In the genomic region with DNA sequence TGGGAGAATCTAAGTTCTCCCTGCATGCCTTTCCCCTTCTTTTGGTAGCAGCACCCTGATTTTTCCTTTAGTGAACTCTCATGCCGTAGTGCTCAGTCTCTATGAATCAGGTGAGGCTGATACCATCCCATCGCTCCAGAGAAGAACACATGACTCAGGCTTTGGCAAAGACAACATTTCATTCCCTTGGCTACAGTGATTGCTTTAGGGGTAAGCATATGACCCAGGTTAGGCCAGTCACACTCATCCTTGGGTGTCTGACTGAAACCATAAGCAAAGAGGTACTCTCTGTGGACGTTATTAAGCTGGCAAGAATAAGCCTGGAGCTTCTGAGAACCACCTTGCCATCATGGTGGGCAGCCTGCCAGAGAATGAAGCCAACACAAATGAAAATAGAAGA, we compare ENCODE assay signal across 16 cellular contexts.
DNase-seq lines count a peak whose midpoint lies in the region; ATAC-seq, FAIRE-seq and TF ChIP-seq lines count a peak whose summit lies in the region.
"Had no signal": no experiment of that assay in that cellular context is flagged by ENCODE, and none has a peak within 500 bp of the region (broad histone marks: within the 10 kb centered on the region; RNA-seq: fewer than 3 reads in every experiment).

No MANE protein-coding gene starts in this region.

- peak overlapping the region; percentile 24 for H3K27ac ChIP-seq in right cardiac atrium (ENCODE audit: low read length)
- H3K27ac ChIP-seq in vagina, result peak overlapping the region; percentile 42
- H3K27ac ChIP-seq: lower lobe of right lung, neutrophil had no signal

- peak; percentile 46 for ATAC-seq in Right ventricle myocardium inferior
- peak in 1 of 2 donors; percentile 75 for ATAC-seq in right cardiac atrium
- no peak for ATAC-seq in GM19452 (IDR thresholded peaks at IDR 0.05; ENCODE audit: unreplicated experiment)
- ATAC-seq: activated CD4-positive, CD25-positive, alpha-beta regulatory T cell treated with anti-CD3 and anti-CD28 coated beads, Interleukin-2, amount 50 U/mL, for 24 hours; activated naive CD4-positive, alpha-beta T cell treated with anti-CD3 and anti-CD28 coated beads, Interleukin-2, amount 50 U/mL, for 72 hours; T-cell had no signal

- peaks cover 6% of the 10 kb centered on the region for H3K4me1 ChIP-seq in right cardiac atrium (ENCODE audit: control insufficient read depth, insufficient read depth, low read length)
- H3K4me1 ChIP-seq in vagina, result peaks cover 18% of the 10 kb centered on the region
- H3K4me1 ChIP-seq: lower lobe of right lung had no signal

- H3K9me3 ChIP-seq in right cardiac atrium (ENCODE audit: control insufficient read depth, low read length) (no peaks in the 10 kb centered on the region), vagina (no peaks in the 10 kb centered on the region)
- H3K9me3 ChIP-seq: lower lobe of right lung, neutrophil had no signal

- H3K27me3 ChIP-seq in bronchial epithelial cell (ENCODE audit: control insufficient read depth, insufficient read depth, low read length) (no peaks in the 10 kb centered on the region), right cardiac atrium (ENCODE audit: control insufficient read depth, insufficient read depth) (no peaks in the 10 kb centered on the region), vagina (no peaks in the 10 kb centered on the region)
- H3K27me3 ChIP-seq: neutrophil had no signal

- in situ Hi-C loops in GM13977 (cut with MboI; ENCODE audit: low pct_unique_long_range_greater_than_20kb, low sequenced_read_pairs, unreplicated experiment), result no loop called here

- intact Hi-C loops in Right ventricle myocardium inferior (cut with DNase I), result no loop called here
- intact Hi-C loops in cardiac septum (cut with DNase I), result no loop called here
- intact Hi-C loops in right cardiac atrium (cut with DNase I), result no loop called here
- intact Hi-C loops in vagina (cut with DNase I), result no loop called here

- no peak for TF ChIP-seq POLR2A in vagina (IDR thresholded peaks at IDR 0.05)

- H3K4me3 ChIP-seq in bronchial epithelial cell (ENCODE audit: low read depth, low read length) (no peak overlapping the region), right cardiac atrium (ENCODE audit: low read length) (no peak overlapping the region), vagina (no peak overlapping the region)
- H3K4me3 ChIP-seq: lower lobe of right lung had no signal

- TF ChIP-seq CTCF in bronchial epithelial cell (IDR thresholded peaks at IDR 0.05; ENCODE audit: insufficient read depth, low read length, severe bottlenecking) (no peak), vagina (IDR thresholded peaks at IDR 0.05) (no peak), GM13977 (IDR thresholded peaks at IDR 0.05; ENCODE audit: extremely low read depth, insufficient read depth, missing control alignments) (no peak)

- H3K36me3 ChIP-seq in bronchial epithelial cell (ENCODE audit: control insufficient read depth, insufficient read depth, low read length), result no peaks in the 10 kb centered on the region
- H3K36me3 ChIP-seq in vagina, result no peaks in the 10 kb centered on the region
- H3K36me3 ChIP-seq: lower lobe of right lung, neutrophil had no signal

- WGBS in right cardiac atrium, result 35% methylated on average over 3 of the region's 3 CpGs

- DNase-seq in Right ventricle myocardium inferior (ENCODE audit: missing footprints) (no peak), cardiac septum (ENCODE audit: low spot score) (no peak), bronchial epithelial cell (ENCODE audit: low read depth) (peak; percentile 99), right cardiac atrium (no peak), vagina (ENCODE audit: extremely low spot score in 2 of 2) (no peak), NCI-H1694 treated with DMSO at 0.1 percent for 48 hours (lab: John Stamatoyannopoulos, UW) (no peak), GM13977 (ENCODE audit: low spot score) (no peak)
- DNase-seq: activated CD8-positive, alpha-beta memory T cell treated with anti-CD3 and anti-CD28 coated beads, Interleukin-2, amount 50 U/mL, for 48 hours; erythroblast; lower lobe of right lung; NCI-H1105 treated with DMSO at 0.1 percent for 48 hours; T-cell had no signal

- FAIRE-seq in bronchial epithelial cell (lab: Jason Lieb, UNC), result peak; percentile 99
